In the genomic region with DNA sequence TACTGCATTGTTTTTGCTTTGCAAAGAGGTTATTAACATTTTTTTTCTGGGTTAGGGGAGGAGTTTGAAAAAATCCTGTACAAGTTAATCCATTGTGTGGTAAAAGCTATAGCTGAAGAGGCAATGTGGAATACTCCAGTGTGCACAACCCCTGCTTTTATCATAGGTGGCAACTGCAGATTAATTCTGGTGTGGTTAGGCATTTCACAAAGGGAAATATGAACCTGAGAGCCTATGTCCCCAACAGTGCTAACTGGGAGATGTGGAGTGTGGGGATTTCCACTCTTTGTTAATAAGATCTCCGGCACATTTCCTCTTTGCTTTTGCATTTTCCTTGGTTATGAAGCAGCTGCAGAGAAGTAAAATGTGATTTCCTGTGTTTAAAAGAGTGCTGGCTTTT, we compare ENCODE assay signal across 8 cellular contexts. TPM values are rescaled to one million over a fixed set of nuclear protein-coding genes. Genes with fewer than 3 reads are reported as not detected.
DNase-seq lines count a peak whose midpoint lies in the region; ATAC-seq, FAIRE-seq and TF ChIP-seq lines count a peak whose summit lies in the region.

No MANE protein-coding gene starts in this region.

- H3K36me3 ChIP-seq in CD8-positive, alpha-beta memory T cell (ENCODE audit: insufficient read depth, low read length): peaks cover 13% of the 10 kb centered on the region
- H3K36me3 ChIP-seq in HepG2 (replicated peaks in 1 of 2; ENCODE audit: control insufficient read depth in 1 of 2, insufficient read depth in 2 of 2, low read length in 2 of 2) (peaks cover 1 to 2% of the 10 kb centered on the region in 2 experiments; a peak in 2 of 5 replicates), thyroid gland (no peaks in the 10 kb centered on the region)

- no peak overlapping the region for H3K4me3 ChIP-seq in CD8-positive, alpha-beta memory T cell (ENCODE audit: low read length)
- no peak overlapping the region for H3K4me3 ChIP-seq in HepG2 (replicated peaks in 1 of 3; ENCODE audit: insufficient read depth in 1 of 3, low read depth in 2 of 3, low read length in 3 of 3)
- H3K4me3 ChIP-seq in thyroid gland (replicated peaks in 1 of 3): no peak overlapping the region

- H3K4me2 ChIP-seq in HepG2 (ENCODE audit: low read depth, low read length): no peak overlapping the region

- no peak overlapping the region for H2AFZ ChIP-seq in HepG2 (ENCODE audit: low read length)

- no peaks in the 10 kb centered on the region for H3K9me3 Mint-ChIP-seq in CD8-positive, alpha-beta memory T cell
- H3K9me3 Mint-ChIP-seq in activated T-helper 17 cell treated with anti-CD3 and anti-CD28 coated beads, Interleukin-2, amount 50 U/mL, for 72 hours: no peaks in the 10 kb centered on the region

- CTCF ChIA-PET in CD8-positive, alpha-beta memory T cell (lab: Charles Lee): interaction anchor here (1.0 to 1.4 kb wide), 3 partner anchors 248 to 266 kb away, joined by 3 to 4 read pairs (median 3); no protein-coding TSS in a partner anchor
- CTCF ChIA-PET in HepG2 (lab: Yijun Ruan, JAX; ENCODE audit: low intra/inter-chr PET ratio, low total read pairs): no interaction called here

- POLR2A ChIA-PET in CD8-positive, alpha-beta memory T cell (lab: Charles Lee): no interaction called here
- POLR2A ChIA-PET in HepG2 (lab: Yijun Ruan, JAX): interaction anchor here (0.9 to 3.4 kb wide), 3 partner anchors 136 to 248 kb away, joined by 3 to 22 read pairs (median 4); partner anchors contain the start of genes NFKBIA and PSMA6

- no peak overlapping the region for H3K27ac ChIP-seq in CD8-positive, alpha-beta memory T cell (ENCODE audit: low read depth, low read length)
- H3K27ac ChIP-seq in HepG2 (ENCODE audit: extremely low read length, insufficient read depth, low read length): no peak overlapping the region
- no peak overlapping the region for H3K27ac ChIP-seq in thyroid gland

- 98% methylated on average over 1 of the region's 1 CpG for WGBS in HepG2 (ENCODE audit: low lambda C conversion rate)
- WGBS in thyroid gland, 2 donors: 31 to 54% methylated on average over 1 of the region's 1 CpG

- TF ChIP-seq CTCF in HepG2 (CRISPR knock-in tag; IDR thresholded peaks at IDR 0.05): no peak
- no peak for TF ChIP-seq CTCF in thyroid gland (IDR thresholded peaks at IDR 0.05)

- intact Hi-C loops in HepG2 (cut with micrococcal nuclease; ENCODE audit: unreplicated experiment) (loop anchor here (5.0 kb wide), 1 partner anchor 136 kb away; the partner anchor contains the start of gene PSMA6), thyroid gland (cut with DNase I) (no loop called here)

- no peaks in the 10 kb centered on the region for H3K27me3 Mint-ChIP-seq in CD8-positive, alpha-beta memory T cell
- no peaks in the 10 kb centered on the region for H3K27me3 Mint-ChIP-seq in activated T-helper 17 cell treated with anti-CD3 and anti-CD28 coated beads, Interleukin-2, amount 50 U/mL, for 72 hours

- no peaks in the 10 kb centered on the region for H3K9me3 ChIP-seq in CD8-positive, alpha-beta memory T cell (ENCODE audit: low read length)
- H3K9me3 ChIP-seq in HepG2 (ENCODE audit: low read length) (no peaks in the 10 kb centered on the region), thyroid gland (no peaks in the 10 kb centered on the region)

- H3K4me1 Mint-ChIP-seq in CD8-positive, alpha-beta memory T cell: peaks cover 41 to 66% (median 61%) of the 10 kb centered on the region in 3 donors
- H3K4me1 Mint-ChIP-seq in activated T-helper 17 cell treated with anti-CD3 and anti-CD28 coated beads, Interleukin-2, amount 50 U/mL, for 72 hours: peaks cover 40% of the 10 kb centered on the region

- H3K4me1 ChIP-seq in CD8-positive, alpha-beta memory T cell (ENCODE audit: insufficient read depth, low read length): peaks cover 25% of the 10 kb centered on the region
- peaks cover 26% of the 10 kb centered on the region for H3K4me1 ChIP-seq in HepG2 (ENCODE audit: insufficient read depth, low read length)
- peaks cover 0 to 7% of the 10 kb centered on the region in 2 donors for H3K4me1 ChIP-seq in thyroid gland

- H3K27me3 ChIP-seq in CD8-positive, alpha-beta memory T cell (ENCODE audit: insufficient read depth, low read length, poor library complexity, severe bottlenecking): no peaks in the 10 kb centered on the region
- no peaks in the 10 kb centered on the region for H3K27me3 ChIP-seq in HepG2 (ENCODE audit: control insufficient read depth in 1 of 2, insufficient read depth in 2 of 2, low read length in 2 of 2)
- no peaks in the 10 kb centered on the region for H3K27me3 ChIP-seq in thyroid gland

- TF ChIP-seq RAD21 in HepG2 (CRISPR knock-in tag; IDR thresholded peaks at IDR 0.05): no peak

- peaks cover 0 to 32% (median 15%) of the 10 kb centered on the region in 3 donors for H3K36me3 Mint-ChIP-seq in CD8-positive, alpha-beta memory T cell
- H3K36me3 Mint-ChIP-seq in activated T-helper 17 cell treated with anti-CD3 and anti-CD28 coated beads, Interleukin-2, amount 50 U/mL, for 72 hours (ENCODE audit: low read depth): peaks cover 28% of the 10 kb centered on the region

- no TSS peak for BruUV-seq in HepG2 (replicated peaks; lab: Mats Ljungman, UMichigan)

- ATAC-seq in HG02798 (IDR thresholded peaks at IDR 0.05; ENCODE audit: poor library complexity, unreplicated experiment) (peak; percentile 46), HepG2 (no peak), GM19328 (IDR thresholded peaks at IDR 0.05; ENCODE audit: unreplicated experiment) (no peak), GM21381 (IDR thresholded peaks at IDR 0.05; ENCODE audit: unreplicated experiment) (no peak)
- no peak for ATAC-seq in activated T-helper 17 cell treated with anti-CD3 and anti-CD28 coated beads, Interleukin-2, amount 50 U/mL, for 72 hours (replicated peaks)

- no peak for DNase-seq in CD8-positive, alpha-beta memory T cell
- DNase-seq in HepG2 (ENCODE audit: low spot score) (no peak), thyroid gland (no peak), NCI-H774 (lab: John Stamatoyannopoulos, UW) (no peak)

- no peaks in the 10 kb centered on the region for H4K20me1 ChIP-seq in HepG2 (ENCODE audit: insufficient read depth, low read length)

- peak overlapping the region; percentile 35 to 91 (median 84) for H3K27ac Mint-ChIP-seq in CD8-positive, alpha-beta memory T cell
- peak overlapping the region; percentile 40 for H3K27ac Mint-ChIP-seq in activated T-helper 17 cell treated with anti-CD3 and anti-CD28 coated beads, Interleukin-2, amount 50 U/mL, for 72 hours

- TF ChIP-seq EP300 in HepG2 (IDR thresholded peaks at IDR 0.05; ENCODE audit: low read depth in 2 of 2, low read length in 2 of 2): no peak
- no peak for TF ChIP-seq EP300 in HepG2 (CRISPR knock-in tag; IDR thresholded peaks at IDR 0.05; ENCODE audit: borderline replicate concordance)

- in situ Hi-C loops in HepG2 (cut with HindIII; ENCODE audit: extremely low pct_ligation_motif_present, low pct_unique_long_range_greater_than_20kb): no loop called here

- peak overlapping the region in 6 of 7 donors; percentile 19 to 49 (median 34) for H3K4me3 Mint-ChIP-seq in CD8-positive, alpha-beta memory T cell
- peak overlapping the region; percentile 57 for H3K4me3 Mint-ChIP-seq in activated T-helper 17 cell treated with anti-CD3 and anti-CD28 coated beads, Interleukin-2, amount 50 U/mL, for 72 hours

- no peak for TF ChIP-seq POLR2A in HepG2 (IDR thresholded peaks at IDR 0.05; ENCODE audit: insufficient read depth in 1 of 2, low read depth in 2 of 2, low read length in 2 of 2)
- no peak for TF ChIP-seq POLR2A in thyroid gland (IDR thresholded peaks at IDR 0.05)

- no peak for FAIRE-seq in HepG2 (lab: Jason Lieb, UNC)

- H3K79me2 ChIP-seq in HepG2 (ENCODE audit: insufficient read depth, low read length): no peaks in the 10 kb centered on the region

- no peak overlapping the region for H3K9ac ChIP-seq in HepG2 (ENCODE audit: insufficient read depth, low read depth, low read length)

RNA-seq across cellular contexts. Expression of gene PRORP, which starts 33.6 kb away (rescaled TPM):
- total RNA-seq in CD8-positive, alpha-beta memory T cell: 10 to 100 TPM; 36.2 to 39.9 TPM
- polyA plus RNA-seq in CD8-positive, alpha-beta memory T cell: 59.2 TPM
- 10 to 100 TPM; 40.3 to 52.9 TPM for total RNA-seq in activated T-helper 17 cell treated with anti-CD3 and anti-CD28 coated beads, Interleukin-2, amount 50 U/mL, for 72 hours
- total RNA-seq in HepG2 (2016; rRNA removed; fragmentation: Illumina TruSeq; extraction: Trizol) (88.7 and 131 TPM in 2 replicates), thyroid gland (10 to 100 TPM; 23.6 to 45.4 (median 42.3) TPM)
- total RNA-seq in HepG2 (2016; cell fraction: cytosol; rRNA removed; fragmentation: Illumina TruSeq; extraction: Trizol; ENCODE audit: low read depth): 13.8 and 16.8 TPM in 2 replicates
- 92.4 and 130 TPM in 2 replicates for total RNA-seq in HepG2 (2016; cell fraction: insoluble cytoplasmic fraction; rRNA removed; fragmentation: Illumina TruSeq; extraction: Trizol)
- 35.4 and 42.4 TPM in 2 replicates for total RNA-seq in HepG2 (2016; cell fraction: membrane; rRNA removed; fragmentation: Illumina TruSeq; extraction: Trizol)
- 90.7 and 94.1 TPM in 2 replicates for total RNA-seq in HepG2 (2016; cell fraction: nucleus; rRNA removed; fragmentation: Illumina TruSeq; extraction: Trizol)
- polyA plus RNA-seq in HepG2 (2011; rRNA removed): 39.5 and 48.9 TPM in 2 replicates
- polyA plus RNA-seq in HepG2 (2011; cell fraction: cytosol; rRNA removed): 31.7 and 35.0 TPM in 2 replicates
- 48.8 and 58.1 TPM in 2 replicates for polyA plus RNA-seq in HepG2 (2011; cell fraction: nucleus; rRNA removed)
- 28.3 and 37.5 TPM in 2 replicates for polyA plus RNA-seq in HepG2 (2012)
- 19.5 and 19.9 TPM in 2 replicates for polyA plus RNA-seq in HepG2 (2016; cell fraction: cytosol; fragmentation: Illumina TruSeq; extraction: Trizol; ENCODE audit: low read depth)
- polyA plus RNA-seq in HepG2 (2016; cell fraction: insoluble cytoplasmic fraction; fragmentation: Illumina TruSeq; extraction: Trizol; ENCODE audit: low read depth): 109 and 122 TPM in 2 replicates
- polyA plus RNA-seq in HepG2 (2016; cell fraction: membrane; fragmentation: Illumina TruSeq; extraction: Trizol; ENCODE audit: low read depth): 35.4 and 36.9 TPM in 2 replicates
- 57.9 and 59.7 TPM in 2 replicates for polyA plus RNA-seq in HepG2 (2016; cell fraction: nucleus; fragmentation: Illumina TruSeq; extraction: Trizol; ENCODE audit: insufficient read depth, low read depth)
- polyA minus RNA-seq in HepG2 (2011; rRNA and poly(A)+ RNA removed; ENCODE audit: low replicate concordance): 52.8 and 83.3 TPM in 2 replicates
- polyA minus RNA-seq in HepG2 (2011; cell fraction: cytosol; rRNA and poly(A)+ RNA removed): 20.3 and 21.2 TPM in 2 replicates
- 93.3 and 97.1 TPM in 2 replicates for polyA minus RNA-seq in HepG2 (2011; cell fraction: nucleus; rRNA and poly(A)+ RNA removed)

RNA-seq across cellular contexts. Expression of gene PPP2R3C, which starts 34.2 kb away (rescaled TPM):
- 10 to 100 TPM; 46.9 to 48.1 TPM for total RNA-seq in CD8-positive, alpha-beta memory T cell
- polyA plus RNA-seq in CD8-positive, alpha-beta memory T cell: 78.6 TPM
- 10 to 100 TPM; 50.4 to 64.9 TPM for total RNA-seq in activated T-helper 17 cell treated with anti-CD3 and anti-CD28 coated beads, Interleukin-2, amount 50 U/mL, for 72 hours
- total RNA-seq in HepG2 (2016; rRNA removed; fragmentation: Illumina TruSeq; extraction: Trizol) (102 and 140 TPM in 2 replicates), thyroid gland (10 to 100 TPM; 15.1 to 31.0 (median 24.9) TPM)
- total RNA-seq in HepG2 (2016; cell fraction: cytosol; rRNA removed; fragmentation: Illumina TruSeq; extraction: Trizol; ENCODE audit: low read depth): 67.2 and 69.3 TPM in 2 replicates
- 103 and 132 TPM in 2 replicates for total RNA-seq in HepG2 (2016; cell fraction: insoluble cytoplasmic fraction; rRNA removed; fragmentation: Illumina TruSeq; extraction: Trizol)
- total RNA-seq in HepG2 (2016; cell fraction: membrane; rRNA removed; fragmentation: Illumina TruSeq; extraction: Trizol): 98.3 and 109 TPM in 2 replicates
- 70.1 and 86.0 TPM in 2 replicates for total RNA-seq in HepG2 (2016; cell fraction: nucleus; rRNA removed; fragmentation: Illumina TruSeq; extraction: Trizol)
- polyA plus RNA-seq in HepG2 (2011; rRNA removed): 49.5 and 63.4 TPM in 2 replicates
- polyA plus RNA-seq in HepG2 (2011; cell fraction: cytosol; rRNA removed): 18.2 and 27.5 TPM in 2 replicates
- polyA plus RNA-seq in HepG2 (2011; cell fraction: nucleus; rRNA removed): 44.1 and 44.3 TPM in 2 replicates
- 81.6 and 81.7 TPM in 2 replicates for polyA plus RNA-seq in HepG2 (2012)
- polyA plus RNA-seq in HepG2 (2016; cell fraction: cytosol; fragmentation: Illumina TruSeq; extraction: Trizol; ENCODE audit: low read depth): 47.5 and 54.1 TPM in 2 replicates
- polyA plus RNA-seq in HepG2 (2016; cell fraction: insoluble cytoplasmic fraction; fragmentation: Illumina TruSeq; extraction: Trizol; ENCODE audit: low read depth): 104 and 106 TPM in 2 replicates
- 73.5 and 78.8 TPM in 2 replicates for polyA plus RNA-seq in HepG2 (2016; cell fraction: membrane; fragmentation: Illumina TruSeq; extraction: Trizol; ENCODE audit: low read depth)
- polyA plus RNA-seq in HepG2 (2016; cell fraction: nucleus; fragmentation: Illumina TruSeq; extraction: Trizol; ENCODE audit: insufficient read depth, low read depth): 113 and 121 TPM in 2 replicates
- 10.0 and 16.5 TPM in 2 replicates for polyA minus RNA-seq in HepG2 (2011; rRNA and poly(A)+ RNA removed; ENCODE audit: low replicate concordance)
- 18.3 and 22.6 TPM in 2 replicates for polyA minus RNA-seq in HepG2 (2011; cell fraction: cytosol; rRNA and poly(A)+ RNA removed)
- polyA minus RNA-seq in HepG2 (2011; cell fraction: nucleus; rRNA and poly(A)+ RNA removed): 63.3 and 75.2 TPM in 2 replicates
